14 cellular contexts compared by ENCODE assay signal in genomic region chr15:67079361-67079760, GRCh38. TPM values are rescaled to one million over a fixed set of nuclear protein-coding genes. Genes with fewer than 3 reads are reported as not detected.
DNase-seq lines count a peak whose midpoint lies in the region; ATAC-seq and TF ChIP-seq lines count a peak whose summit lies in the region.
"Had no signal": no experiment of that assay in that cellular context is flagged by ENCODE, and none has a peak within 500 bp of the region (broad histone marks: within the 10 kb centered on the region; RNA-seq: fewer than 3 reads in every experiment).

No MANE protein-coding gene starts in this region.

- H3K4me3 Mint-ChIP-seq in IgD-negative memory B cell: peak overlapping the region; percentile 18 to 88 (median 52)

- no peaks in the 10 kb centered on the region for H3K9me2 ChIP-seq in PC-3 (replicated peaks; ENCODE audit: low read length)

- H3K4me3 ChIP-seq in BLaER1 treated with 17β-estradiol and CSF1 and Interleukin-3, amounts not matched to agents 10 nM and 100 nM: 0 out of 20 replicates have a peak overlapping the region, but pooled peaks of 2 of the 10 experiments have one; percentile 41 to 46
- H3K4me3 ChIP-seq in brain microvascular endothelial cell (ENCODE audit: low read depth, low read length): no peak overlapping the region
- no peak overlapping the region for H3K4me3 ChIP-seq in osteoblast (ENCODE audit: insufficient read depth, low read length)
- H3K4me3 ChIP-seq in PC-3 (ENCODE audit: low read length): no peak overlapping the region
- H3K4me3 ChIP-seq: dorsolateral prefrontal cortex, ovary had no signal

- H3K36me3 Mint-ChIP-seq in IgD-negative memory B cell: peaks cover 6% of the 10 kb centered on the region

- CTCF ChIA-PET in PC-3 (lab: Charles Lee): no interaction called here

- no peaks in the 10 kb centered on the region for H3K9me3 ChIP-seq in BLaER1 treated with 17β-estradiol and CSF1 and Interleukin-3, amounts not matched to agents 10 nM and 100 nM (replicated peaks in 1 of 11)
- H3K9me3 ChIP-seq in osteoblast (ENCODE audit: low read depth, low read length): no peaks in the 10 kb centered on the region
- no peaks in the 10 kb centered on the region for H3K9me3 ChIP-seq in PC-3 (ENCODE audit: low read length)
- H3K9me3 ChIP-seq: ovary had no signal

- intact Hi-C loops in PC-3 (cut with micrococcal nuclease): no loop called here

- peak overlapping the region in 10 of 11 experiments; percentile 70 to 92 (median 82); a peak in 17 of 22 replicates for H3K27ac ChIP-seq in BLaER1 treated with 17β-estradiol and CSF1 and Interleukin-3, amounts not matched to agents 10 nM and 100 nM
- H3K27ac ChIP-seq in brain microvascular endothelial cell (peak overlapping the region; percentile 77), osteoblast (ENCODE audit: low read depth, low read length) (peak overlapping the region; percentile 97), PC-3 (ENCODE audit: low read length) (no peak overlapping the region), foreskin keratinocyte (no peak overlapping the region)

- POLR2A ChIA-PET in PC-3 (lab: Charles Lee; ENCODE audit: unreplicated experiment): no interaction called here

- DNase-seq in brain microvascular endothelial cell (no peak), osteoblast (ENCODE audit: insufficient read length, low spot score, missing footprints) (no peak), NCI-H2227 (lab: John Stamatoyannopoulos, UW; ENCODE audit: unreplicated experiment) (no peak), SHP77 treated with DMSO at 0.1 percent for 48 hours (lab: John Stamatoyannopoulos, UW) (no peak), PC-3 (no peak), foreskin keratinocyte (no peak)
- DNase-seq: dorsolateral prefrontal cortex, EL, GOT3, NCI-H2029, NCI-H510A treated with DMSO at 0.1 percent for 48 hours, ovary had no signal

- H3K27me3 ChIP-seq in BLaER1 treated with 17β-estradiol and CSF1 and Interleukin-3, amounts not matched to agents 10 nM and 100 nM: no peaks in the 10 kb centered on the region
- H3K27me3 ChIP-seq in brain microvascular endothelial cell (replicated peaks): no peaks in the 10 kb centered on the region
- H3K27me3 ChIP-seq in osteoblast (ENCODE audit: insufficient read depth, low read length): no peaks in the 10 kb centered on the region
- H3K27me3 ChIP-seq in PC-3 (ENCODE audit: low read length): no peaks in the 10 kb centered on the region
- no peaks in the 10 kb centered on the region for H3K27me3 ChIP-seq in foreskin keratinocyte
- H3K27me3 ChIP-seq: dorsolateral prefrontal cortex, ovary had no signal

- peak overlapping the region; percentile 83 to 98 (median 93) for H3K4me2 ChIP-seq in BLaER1 treated with 17β-estradiol and CSF1 and Interleukin-3, amounts not matched to agents 10 nM and 100 nM
- no peak overlapping the region for H3K4me2 ChIP-seq in osteoblast (ENCODE audit: insufficient read depth, low read length)
- no peak overlapping the region for H3K4me2 ChIP-seq in PC-3 (ENCODE audit: low read length)

- peaks cover 97% of the 10 kb centered on the region for H3K79me2 ChIP-seq in osteoblast (ENCODE audit: insufficient read depth, low read length)
- H3K79me2 ChIP-seq in PC-3 (ENCODE audit: low read length): peaks cover 100% of the 10 kb centered on the region

- peaks cover 0 to 1% (median 0%) of the 10 kb centered on the region in 3 donors for H3K9me3 Mint-ChIP-seq in IgD-negative memory B cell

- peak overlapping the region in 10 of 11 experiments; percentile 14 to 80 (median 62); a peak in 11 of 22 replicates for H3K9ac ChIP-seq in BLaER1 treated with 17β-estradiol and CSF1 and Interleukin-3, amounts not matched to agents 10 nM and 100 nM
- H3K9ac ChIP-seq in PC-3 (ENCODE audit: low read length): no peak overlapping the region

- no peaks in the 10 kb centered on the region for H3F3A ChIP-seq in PC-3 (ENCODE audit: low read length, unreplicated experiment)

- peaks cover 15 to 80% (median 68%) of the 10 kb centered on the region in 11 experiments; a peak in 21 of 22 replicates for H3K36me3 ChIP-seq in BLaER1 treated with 17β-estradiol and CSF1 and Interleukin-3, amounts not matched to agents 10 nM and 100 nM
- H3K36me3 ChIP-seq in brain microvascular endothelial cell (replicated peaks) (peaks cover 60% of the 10 kb centered on the region), osteoblast (ENCODE audit: insufficient read depth, low read length) (peaks cover 52% of the 10 kb centered on the region), PC-3 (ENCODE audit: low read depth, low read length) (peaks cover 59% of the 10 kb centered on the region)
- H3K36me3 ChIP-seq: ovary had no signal

- peaks cover 77 to 89% (median 87%) of the 10 kb centered on the region in 3 donors for H3K4me1 Mint-ChIP-seq in IgD-negative memory B cell

- H4K20me1 ChIP-seq in BLaER1 treated with 17β-estradiol and CSF1 and Interleukin-3, amounts not matched to agents 10 nM and 100 nM: peaks cover 60 to 98% (median 82%) of the 10 kb centered on the region in 11 experiments
- H4K20me1 ChIP-seq in osteoblast (ENCODE audit: insufficient read depth, low read length) (peaks cover 65% of the 10 kb centered on the region), PC-3 (ENCODE audit: low read length) (peaks cover 52% of the 10 kb centered on the region; the same call in 1 of the 2 replicates)

- no peak for TF ChIP-seq CTCF in brain microvascular endothelial cell (IDR thresholded peaks at IDR 0.05; ENCODE audit: low read depth, low read length, missing control alignments)
- TF ChIP-seq CTCF in osteoblast (IDR thresholded peaks at IDR 0.05; ENCODE audit: extremely low read depth, low read depth, low read length): no peak
- no peak for TF ChIP-seq CTCF in PC-3 (conservative IDR thresholded peaks at IDR 0.05; ENCODE audit: low read depth, low read length)
- TF ChIP-seq CTCF in foreskin keratinocyte (conservative IDR thresholded peaks at IDR 0.05): no peak

- no peaks in the 10 kb centered on the region for H3K27me3 Mint-ChIP-seq in IgD-negative memory B cell

- H2AFZ ChIP-seq in osteoblast (ENCODE audit: low read length) (no peak overlapping the region), PC-3 (ENCODE audit: low read length) (no peak overlapping the region)

- H3K4me1 ChIP-seq in BLaER1 treated with 17β-estradiol and CSF1 and Interleukin-3, amounts not matched to agents 10 nM and 100 nM: peaks cover 99 to 100% (median 100%) of the 10 kb centered on the region in 10 experiments
- H3K4me1 ChIP-seq in osteoblast (ENCODE audit: insufficient read depth, low read length) (peaks cover 98% of the 10 kb centered on the region), PC-3 (ENCODE audit: insufficient read depth, low read length) (peaks cover 81% of the 10 kb centered on the region), foreskin keratinocyte (peaks cover 60% of the 10 kb centered on the region)

- in situ Hi-C loops in brain microvascular endothelial cell (cut with HindIII; ENCODE audit: low pct_ligation_motif_present, low sequenced_read_pairs): no loop called here

- ATAC-seq in PC-3 (no peak), foreskin keratinocyte (no peak)

- H3K27ac Mint-ChIP-seq in IgD-negative memory B cell: peak overlapping the region in 2 of 3 donors; percentile 93 to 98

- BruUV-seq in PC-3 (replicated peaks; lab: Mats Ljungman, UMichigan): no TSS peak

RNA-seq across cellular contexts. Expression of gene SMAD3, which starts 14.0 kb away (rescaled TPM):
- polyA plus RNA-seq in IgD-negative memory B cell: 32.4 TPM
- 41.8 and 60.1 TPM in 2 replicates for total RNA-seq in osteoblast
- 75.6 and 86.4 TPM in 2 replicates for total RNA-seq in PC-3 (2014; rRNA removed)
- 49.9 and 57.4 TPM in 2 replicates for total RNA-seq in foreskin keratinocyte
- polyA plus RNA-seq in foreskin keratinocyte: 27.2 and 29.4 TPM in 2 replicates

Comparison
In these comparisons a context has a peak if more than half of its experiments do, and no peak if none do; other contexts are left out.
1. H3K27ac ChIP-seq: peak in BLaER1 treated with 17β-estradiol and CSF1 and Interleukin-3, amounts not matched to agents 10 nM and 100 nM (10 of 11), brain microvascular endothelial cell (single experiment) and osteoblast (single experiment); none in PC-3 (single experiment) and foreskin keratinocyte (single experiment).
2. H3K4me2 ChIP-seq: peak in BLaER1 treated with 17β-estradiol and CSF1 and Interleukin-3, amounts not matched to agents 10 nM and 100 nM (11 of 11); none in osteoblast (single experiment) and PC-3 (single experiment).